8 cellular contexts compared by ENCODE assay signal in the genomic region with DNA sequence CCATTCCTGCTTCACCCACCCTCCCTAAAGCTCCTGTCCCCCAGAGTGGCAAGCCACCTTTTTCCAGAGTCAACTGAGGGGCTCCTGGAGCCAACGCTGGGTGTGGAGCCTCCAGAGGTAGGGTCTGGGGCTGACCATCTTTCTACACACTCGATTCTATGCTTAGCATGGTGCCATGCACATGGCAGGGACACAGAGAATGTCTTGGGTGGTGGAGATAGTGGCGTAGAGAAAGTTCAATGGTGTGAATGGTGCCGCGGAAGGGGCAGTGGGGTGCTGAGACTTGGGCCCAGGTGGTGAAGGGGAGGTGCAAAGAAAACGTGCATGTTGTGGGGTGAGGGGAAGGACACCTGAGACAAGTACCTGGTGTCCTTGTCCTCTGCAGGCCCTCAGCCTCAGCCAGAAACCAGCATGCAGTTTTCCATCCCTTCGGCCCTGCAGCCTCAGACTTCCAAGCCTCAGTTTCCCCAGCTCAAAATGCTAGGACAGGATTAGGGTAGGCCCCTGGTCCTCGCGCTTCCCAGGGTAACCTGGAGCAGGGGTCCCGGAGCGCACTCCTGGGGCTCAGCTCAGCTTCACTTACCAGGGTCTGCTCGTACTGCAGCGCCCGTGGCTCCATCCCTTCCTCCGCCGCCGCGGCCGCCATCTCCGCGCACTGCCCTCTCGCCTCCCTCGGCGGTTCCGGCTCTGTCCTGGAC. TPM values are rescaled to one million over a fixed set of nuclear protein-coding genes. Genes with fewer than 3 reads are reported as not detected.
A peak's percentile ranks its signal among the peaks of the same experiment; 100 is the strongest.
DNase-seq lines count a peak whose midpoint lies in the region; ATAC-seq and TF ChIP-seq lines count a peak whose summit lies in the region.

No MANE protein-coding gene starts in this region.

- peak overlapping the region; percentile 78 for H3K4me3 Mint-ChIP-seq in activated CD4-positive, alpha-beta memory T cell treated with anti-CD3 and anti-CD28 coated beads for 36 hours
- peak overlapping the region; percentile 84 to 87 for H3K4me3 Mint-ChIP-seq in stimulated activated naive B cell treated with anti-CD40 and anti-IgM and Interleukin-4, amounts not matched to agents 10 μg/mL and 1 μg/mL and 100 μg/mL, for 72 hours

- DNase-seq in H7 (peak; percentile 34), AG08396 (ENCODE audit: low spot score) (no peak), SW480 (ENCODE audit: low spot score) (no peak), MV-4-11 (lab: John Stamatoyannopoulos, UW) (no peak)
- no peak for DNase-seq in activated CD4-positive, alpha-beta memory T cell treated with anti-CD3 and anti-CD28 coated beads for 36 hours
- DNase-seq in stimulated activated naive B cell treated with anti-CD40 and anti-IgM and Interleukin-4, amounts not matched to agents 10 μg/mL and 1 μg/mL and 100 μg/mL, for 72 hours = no peak

- H3K9me3 Mint-ChIP-seq in activated CD4-positive, alpha-beta memory T cell treated with anti-CD3 and anti-CD28 coated beads for 36 hours = no peaks in the 10 kb centered on the region
- no peaks in the 10 kb centered on the region for H3K9me3 Mint-ChIP-seq in stimulated activated naive B cell treated with anti-CD40 and anti-IgM and Interleukin-4, amounts not matched to agents 10 μg/mL and 1 μg/mL and 100 μg/mL, for 72 hours

- peak in 1 of 2 donors; percentile 0 for ATAC-seq in stimulated activated naive B cell treated with anti-CD40 and anti-IgM and Interleukin-4, amounts not matched to agents 10 μg/mL and 1 μg/mL and 100 μg/mL, for 72 hours (replicated peaks)

- H3K4me3 ChIP-seq in H7 (ENCODE audit: insufficient read depth, low read depth, low read length) (peak overlapping the region; percentile 83), iPS-11a (ENCODE audit: low read depth, low read length) (peak overlapping the region; percentile 87)

- H3K27ac ChIP-seq in C4-2B = peak overlapping the region; percentile 96

- intact Hi-C loops in activated CD4-positive, alpha-beta memory T cell treated with anti-CD3 and anti-CD28 coated beads for 36 hours (cut with micrococcal nuclease) = loop anchor here (5.0 kb wide), 1 partner anchor 351 kb away; the partner anchor contains the start of gene MAGEF1

- H3K36me3 ChIP-seq in H7 (replicated peaks; ENCODE audit: control insufficient read depth, insufficient read depth, low read length) = peaks cover 10% of the 10 kb centered on the region

- no peaks in the 10 kb centered on the region for H3K27me3 Mint-ChIP-seq in activated CD4-positive, alpha-beta memory T cell treated with anti-CD3 and anti-CD28 coated beads for 36 hours
- H3K27me3 Mint-ChIP-seq in stimulated activated naive B cell treated with anti-CD40 and anti-IgM and Interleukin-4, amounts not matched to agents 10 μg/mL and 1 μg/mL and 100 μg/mL, for 72 hours = peaks cover 5 to 7% of the 10 kb centered on the region in 2 donors

- H3K27ac Mint-ChIP-seq in activated CD4-positive, alpha-beta memory T cell treated with anti-CD3 and anti-CD28 coated beads for 36 hours = peak overlapping the region; percentile 66
- H3K27ac Mint-ChIP-seq in stimulated activated naive B cell treated with anti-CD40 and anti-IgM and Interleukin-4, amounts not matched to agents 10 μg/mL and 1 μg/mL and 100 μg/mL, for 72 hours = peak overlapping the region; percentile 70

- TF ChIP-seq CTCF in C4-2B (conservative IDR thresholded peaks at IDR 0.05) = no peak

- peaks cover 16% of the 10 kb centered on the region for H3K36me3 Mint-ChIP-seq in activated CD4-positive, alpha-beta memory T cell treated with anti-CD3 and anti-CD28 coated beads for 36 hours
- peaks cover 20 to 23% of the 10 kb centered on the region in 2 donors for H3K36me3 Mint-ChIP-seq in stimulated activated naive B cell treated with anti-CD40 and anti-IgM and Interleukin-4, amounts not matched to agents 10 μg/mL and 1 μg/mL and 100 μg/mL, for 72 hours

- CTCF ChIA-PET in activated CD4-positive, alpha-beta memory T cell treated with anti-CD3 and anti-CD28 coated beads for 36 hours (lab: Charles Lee) = interaction anchor here (1.4 to 2.4 kb wide), 2 partner anchors 11 to 153 kb away, joined by 4 to 8 read pairs; no protein-coding TSS in a partner anchor

- peaks cover 20% of the 10 kb centered on the region for H3K4me1 Mint-ChIP-seq in activated CD4-positive, alpha-beta memory T cell treated with anti-CD3 and anti-CD28 coated beads for 36 hours (ENCODE audit: low read depth)
- H3K4me1 Mint-ChIP-seq in stimulated activated naive B cell treated with anti-CD40 and anti-IgM and Interleukin-4, amounts not matched to agents 10 μg/mL and 1 μg/mL and 100 μg/mL, for 72 hours = peaks cover 16 to 28% of the 10 kb centered on the region in 2 donors

- peaks cover 7% of the 10 kb centered on the region for H3K27me3 ChIP-seq in H7 (ENCODE audit: control insufficient read depth, insufficient read depth, low read length)

- POLR2A ChIA-PET in activated CD4-positive, alpha-beta memory T cell treated with anti-CD3 and anti-CD28 coated beads for 36 hours (lab: Charles Lee) = interaction anchor here (1.1 to 1.3 kb wide), 2 partner anchors 41 to 351 kb away, joined by 3 to 4 read pairs; partner anchors contain the start of gene MAGEF1

RNA-seq across cellular contexts. Expression of gene CLCN2, which starts 0.4 kb away (rescaled TPM):
- 17.1 and 22.3 TPM in 2 replicates for total RNA-seq in H7 (2014; rRNA removed; shearing (Covaris generic))
- total RNA-seq in activated CD4-positive, alpha-beta memory T cell treated with anti-CD3 and anti-CD28 coated beads for 36 hours = 1 to 10 TPM; 3.2 to 3.7 TPM

RNA-seq across cellular contexts. Expression of gene POLR2H, which starts 0.5 kb away (rescaled TPM):
- total RNA-seq in H7 (2014; rRNA removed; shearing (Covaris generic)) = 92.8 and 100 TPM in 2 replicates
- 100 to 1,000 TPM in 1 of 2 experiments, 10 to 100 TPM in 1; 100.0 to 103 TPM for total RNA-seq in activated CD4-positive, alpha-beta memory T cell treated with anti-CD3 and anti-CD28 coated beads for 36 hours

RNA-seq across cellular contexts. Expression of gene THPO, which starts 17.0 kb away (rescaled TPM):
- total RNA-seq in H7 (2014; rRNA removed; shearing (Covaris generic)) = 0.80 and 1.3 TPM in 2 replicates
- not detected for total RNA-seq in activated CD4-positive, alpha-beta memory T cell treated with anti-CD3 and anti-CD28 coated beads for 36 hours

RNA-seq across cellular contexts. Expression of gene CHRD, which starts 18.9 kb away (rescaled TPM):
- 4.5 and 10.5 TPM in 2 replicates for total RNA-seq in H7 (2014; rRNA removed; shearing (Covaris generic))
- total RNA-seq in activated CD4-positive, alpha-beta memory T cell treated with anti-CD3 and anti-CD28 coated beads for 36 hours = under 1 TPM in 1 of 2 experiments, not detected in 1; 0.21 TPM

RNA-seq across cellular contexts. Expression of gene FAM131A, which starts 23.6 kb away (rescaled TPM):
- 36.9 and 41.1 TPM in 2 replicates for total RNA-seq in H7 (2014; rRNA removed; shearing (Covaris generic))
- 1 to 10 TPM; 7.0 to 8.9 TPM for total RNA-seq in activated CD4-positive, alpha-beta memory T cell treated with anti-CD3 and anti-CD28 coated beads for 36 hours
